15 cellular contexts compared by ENCODE assay signal in the genomic region with DNA sequence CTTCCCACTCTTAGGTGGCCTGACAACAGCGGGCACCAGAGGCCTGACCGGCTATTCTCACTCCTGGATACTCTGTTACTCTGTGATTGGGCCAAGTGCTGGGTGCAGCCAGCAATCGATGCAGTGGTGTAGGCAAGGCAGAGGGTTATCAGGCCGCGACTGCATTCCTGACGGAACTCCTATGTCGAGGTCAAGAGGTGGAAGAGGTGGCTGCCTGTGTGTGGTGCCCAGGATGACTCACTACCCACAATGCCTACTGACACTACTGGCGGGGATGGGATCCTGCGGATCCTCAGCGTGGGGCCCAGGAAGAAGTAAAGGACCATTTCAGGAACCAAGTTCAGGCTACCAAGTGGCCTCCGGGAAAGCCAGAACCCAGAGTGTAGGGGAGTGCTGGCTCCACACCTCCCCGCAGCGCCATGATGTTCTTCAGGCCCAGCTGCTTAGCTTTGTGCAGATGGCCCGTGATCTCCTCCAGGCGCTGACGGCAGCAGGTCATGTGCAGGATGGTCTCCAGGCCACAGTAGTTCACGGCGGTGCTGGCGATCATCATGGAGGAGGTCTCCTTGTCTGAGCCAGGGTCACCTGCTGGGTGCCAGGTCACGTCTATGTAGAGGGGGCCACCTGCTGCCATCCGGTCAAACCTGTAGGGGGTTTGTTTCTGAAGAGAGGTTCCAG. TPM values are rescaled to one million over a fixed set of nuclear protein-coding genes. Genes with fewer than 3 reads are reported as not detected.
DNase-seq lines count a peak whose midpoint lies in the region; ATAC-seq, FAIRE-seq and TF ChIP-seq lines count a peak whose summit lies in the region.
"Had no signal": no experiment of that assay in that cellular context is flagged by ENCODE, and none has a peak within 500 bp of the region (broad histone marks: within the 10 kb centered on the region; RNA-seq: fewer than 3 reads in every experiment).

No MANE protein-coding gene starts in this region.

- no peaks in the 10 kb centered on the region for H3K27me3 ChIP-seq in astrocyte (ENCODE audit: insufficient read depth, low read length)
- H3K27me3 ChIP-seq: left lung, SJCRH30 had no signal

- no peaks in the 10 kb centered on the region for H3K9me3 ChIP-seq in astrocyte (ENCODE audit: insufficient read depth, low read depth, low read length)
- H3K9me3 ChIP-seq: HAP-1, left lung, SJCRH30 had no signal

- no peak for TF ChIP-seq CTCF in CD14-positive monocyte (IDR thresholded peaks at IDR 0.05)
- TF ChIP-seq CTCF in astrocyte (IDR thresholded peaks at IDR 0.05; ENCODE audit: insufficient read depth, low read depth, low read length) = no peak

- no peak for ATAC-seq in HG03039 (IDR thresholded peaks at IDR 0.05; ENCODE audit: unreplicated experiment)
- ATAC-seq: left lung, WTC11 had no signal

- peaks cover 36% of the 10 kb centered on the region for H3K4me1 ChIP-seq in astrocyte (ENCODE audit: insufficient read depth, low read length)

- no peaks in the 10 kb centered on the region for H3K9me3 Mint-ChIP-seq in CD14-positive monocyte
- H3K9me3 Mint-ChIP-seq in astrocyte (ENCODE audit: unreplicated experiment) = no peaks in the 10 kb centered on the region
- H3K9me3 Mint-ChIP-seq: WTC11 had no signal

- no peaks in the 10 kb centered on the region for H3K36me3 ChIP-seq in astrocyte (ENCODE audit: insufficient read depth, low read length)
- H3K36me3 ChIP-seq: SJCRH30 had no signal

- H3K27me3 Mint-ChIP-seq in CD14-positive monocyte (ENCODE audit: low read depth in 3 of 3) (peaks cover 0 to 2% (median 0%) of the 10 kb centered on the region in 3 donors), astrocyte (ENCODE audit: low read depth, unreplicated experiment) (no peaks in the 10 kb centered on the region)

- no peak overlapping the region for H3K4me2 ChIP-seq in astrocyte (ENCODE audit: low read length)

- no peaks in the 10 kb centered on the region for H4K20me1 ChIP-seq in astrocyte (ENCODE audit: insufficient read depth, low read length)

- peaks cover 55 to 68% of the 10 kb centered on the region in 2 donors for H3K36me3 Mint-ChIP-seq in CD14-positive monocyte
- peaks cover 14% of the 10 kb centered on the region for H3K36me3 Mint-ChIP-seq in astrocyte (ENCODE audit: low read depth, unreplicated experiment)

- no peak overlapping the region for H3K4me3 ChIP-seq in astrocyte (ENCODE audit: insufficient read depth, low read depth, low read length)
- H3K4me3 ChIP-seq: HAP-1, SJCRH30 had no signal

- H3K4me3 Mint-ChIP-seq in CD14-positive monocyte = no peak overlapping the region
- peak overlapping the region; percentile 16 for H3K4me3 Mint-ChIP-seq in astrocyte (ENCODE audit: unreplicated experiment)
- H3K4me3 Mint-ChIP-seq: WTC11 had no signal

- H3K4me1 Mint-ChIP-seq in CD14-positive monocyte (peaks cover 43% of the 10 kb centered on the region), astrocyte (ENCODE audit: low read depth, unreplicated experiment) (peaks cover 24% of the 10 kb centered on the region)

- no peak overlapping the region for H2AFZ ChIP-seq in astrocyte (ENCODE audit: low read depth, low read length)

- intact Hi-C loops in CD14-positive monocyte (cut with micrococcal nuclease) = loop anchor here in 1 of 2 donors (5.0 to 10.0 kb wide), 2 partner anchors 64 to 184 kb away; partner anchors contain the start of genes AGTRAP and MFN2

- DNase-seq in CD14-positive monocyte (ENCODE audit: low spot score) (no peak), astrocyte (ENCODE audit: low read depth) (no peak), mucosa of gallbladder (ENCODE audit: low spot score) (peak; percentile 89), cerebellar nuclear complex (lab: John Stamatoyannopoulos, UW) (no peak), HCEC 1CT (no peak)
- DNase-seq: activated CD8-positive, alpha-beta memory T cell treated with anti-CD3 and anti-CD28 coated beads, Interleukin-2, amount 50 U/mL, for 4 hours; effector CD8-positive, alpha-beta T cell; left lung; NCI-H1105 treated with DMSO at 0.1 percent for 48 hours; occipital lobe; SJCRH30; stimulated activated CD4-positive, alpha-beta T cell treated with anti-CD3 and anti-CD28 coated beads, Interleukin-15, amount 100 ng/mL, for 24 hours had no signal

- peak overlapping the region in 6 of 7 donors; percentile 20 to 99 (median 60) for H3K27ac Mint-ChIP-seq in CD14-positive monocyte
- H3K27ac Mint-ChIP-seq in astrocyte (ENCODE audit: unreplicated experiment) = no peak overlapping the region
- H3K27ac Mint-ChIP-seq: WTC11 had no signal

- no peak overlapping the region for H3K9ac ChIP-seq in astrocyte (ENCODE audit: low read length)

- no peak overlapping the region for H3K27ac ChIP-seq in astrocyte (ENCODE audit: low read depth, low read length)
- H3K27ac ChIP-seq: SJCRH30 had no signal

- FAIRE-seq in astrocyte (lab: Jason Lieb, UNC) = no peak

- H3K79me2 ChIP-seq in astrocyte (ENCODE audit: insufficient read depth, low read length) = no peaks in the 10 kb centered on the region

RNA-seq across cellular contexts. Expression of gene MTHFR, which starts 4.9 kb away (rescaled TPM):
- polyA plus RNA-seq in CD14-positive monocyte = 1 to 10 TPM; 4.5 to 8.5 TPM
- total RNA-seq in astrocyte = 11.5 and 13.0 TPM in 2 replicates
- 47.2 TPM for total RNA-seq in mucosa of gallbladder

RNA-seq across cellular contexts. Expression of gene CLCN6, which starts 5.1 kb away (rescaled TPM):
- polyA plus RNA-seq in CD14-positive monocyte = 1 to 10 TPM; 3.8 to 4.2 TPM
- total RNA-seq in astrocyte (16.7 and 22.4 TPM in 2 replicates), mucosa of gallbladder (27.1 TPM)

RNA-seq across cellular contexts. Expression of gene C1orf167, which starts 38.9 kb away (rescaled TPM):
- polyA plus RNA-seq in CD14-positive monocyte = not detected
- total RNA-seq in astrocyte = not detected in 2 replicates
- total RNA-seq in mucosa of gallbladder = 0.29 TPM
- total RNA-seq: occipital lobe, SJCRH30 had no signal

RNA-seq across cellular contexts. Expression of gene NPPA, which starts 46.7 kb away (rescaled TPM):
- polyA plus RNA-seq in CD14-positive monocyte = not detected
- total RNA-seq in astrocyte = not detected in 2 replicates
- total RNA-seq in mucosa of gallbladder = not detected
- total RNA-seq: WTC11 had no signal

RNA-seq across cellular contexts. Expression of gene NPPB, which starts 57.9 kb away (rescaled TPM):
- not detected for polyA plus RNA-seq in CD14-positive monocyte
- total RNA-seq in astrocyte = 333 and 449 TPM in 2 replicates
- not detected for total RNA-seq in mucosa of gallbladder
- total RNA-seq: left lung, WTC11 had no signal
